Comparison of ENCODE assay signal across 18 cellular contexts in genomic region chr1:206422525-206422924, GRCh38. TPM values are rescaled to one million over a fixed set of nuclear protein-coding genes. Genes with fewer than 3 reads are reported as not detected.
DNase-seq lines count a peak whose midpoint lies in the region; ATAC-seq and TF ChIP-seq lines count a peak whose summit lies in the region.
"Had no signal": no experiment of that assay in that cellular context is flagged by ENCODE, and none has a peak within 500 bp of the region (broad histone marks: within the 10 kb centered on the region; RNA-seq: fewer than 3 reads in every experiment).

No MANE protein-coding gene starts in this region.

- CTCF ChIA-PET in PC-9 (lab: Charles Lee) = no interaction called here

- H3F3A ChIP-seq in PC-9 (ENCODE audit: insufficient read depth, low read depth) = peaks cover 17% of the 10 kb centered on the region; the same call in 1 of the 2 replicates

- no peak overlapping the region for H2AFZ ChIP-seq in PC-9

- DNase-seq in NCI-H1694 (lab: John Stamatoyannopoulos, UW) (peak; percentile 68), PC-9 (no peak), cerebellar cortex (ENCODE audit: low spot score) (peak; percentile 27), superior temporal gyrus (ENCODE audit: extremely low spot score) (peak; percentile 27), activated gamma-delta T cell (lab: John Stamatoyannopoulos, UW) (no peak)
- DNase-seq in stimulated activated CD4-positive, alpha-beta T cell treated with anti-CD3 and anti-CD28 coated beads, Interleukin-4, amount 100 ng/mL, for 1 hour = no peak
- DNase-seq: CD8-positive, alpha-beta memory T cell; COR-L47; DMS 273 treated with DMSO at 0.1 percent for 48 hours; DMS53; DND-41; EL; H9; IMR-90 had no signal

- peaks cover 23% of the 10 kb centered on the region for H3K36me3 ChIP-seq in PC-9 (ENCODE audit: low read depth)

- no peak overlapping the region for H3K4me2 ChIP-seq in PC-9
- H3K4me2 ChIP-seq: BLaER1 treated with 17β-estradiol and CSF1 and Interleukin-3, amounts not matched to agents 10 nM and 100 nM had no signal

- POLR2A ChIA-PET in PC-9 (lab: Charles Lee; ENCODE audit: unreplicated experiment) = no interaction called here

- H3K79me2 ChIP-seq in PC-9 (ENCODE audit: low read depth) = 0 out of 2 replicates have a peak, but pooled peaks cover 4% of the 10 kb centered on the region

- peak overlapping the region; percentile 25 for H3K27ac ChIP-seq in PC-9
- H3K27ac ChIP-seq: BLaER1 treated with 17β-estradiol and CSF1 and Interleukin-3, amounts not matched to agents 10 nM and 100 nM; HL-60 had no signal

- intact Hi-C loops in PC-9 (cut with micrococcal nuclease; ENCODE audit: unreplicated experiment) = no loop called here

- H4K20me1 ChIP-seq in PC-9 (ENCODE audit: insufficient read depth) = no peaks in the 10 kb centered on the region

- H3K27me3 ChIP-seq in PC-9 (ENCODE audit: insufficient read depth, low read depth) = no peaks in the 10 kb centered on the region
- H3K27me3 ChIP-seq: BLaER1 treated with 17β-estradiol and CSF1 and Interleukin-3, amounts not matched to agents 10 nM and 100 nM had no signal

- H3K9me2 ChIP-seq in PC-9 (ENCODE audit: insufficient read depth) = no peaks in the 10 kb centered on the region

- no peaks in the 10 kb centered on the region for H3K9me3 ChIP-seq in PC-9 (ENCODE audit: insufficient read depth, low read depth)
- H3K9me3 ChIP-seq: BLaER1 treated with 17β-estradiol and CSF1 and Interleukin-3, amounts not matched to agents 10 nM and 100 nM had no signal

- H3K4me3 ChIP-seq in PC-9 = no peak overlapping the region
- H3K4me3 ChIP-seq: BLaER1 treated with 17β-estradiol and CSF1 and Interleukin-3, amounts not matched to agents 10 nM and 100 nM; K562 had no signal

- no peak for ATAC-seq in GM19452 (IDR thresholded peaks at IDR 0.05; ENCODE audit: unreplicated experiment)
- ATAC-seq: K562 had no signal

- H3K4me1 ChIP-seq in PC-9 (replicated peaks; ENCODE audit: insufficient read depth) = peaks cover 41% of the 10 kb centered on the region

- BruUV-seq in PC-9 (replicated peaks; lab: Mats Ljungman, UMichigan) = no TSS peak

- no peak for TF ChIP-seq CTCF in PC-9 (conservative IDR thresholded peaks at IDR 0.05)

RNA-seq across cellular contexts. Expression of gene IKBKE, which starts 47.8 kb away (rescaled TPM):
- 12.5 and 12.6 TPM in 2 replicates for total RNA-seq in PC-9 (2021)

Comparison
In these comparisons a context has a peak if more than half of its experiments do, and no peak if none do; other contexts are left out.
1. DNase-seq: peak in NCI-H1694 (single experiment), cerebellar cortex (single experiment) and superior temporal gyrus (single experiment); none in PC-9 (0 of 2), activated gamma-delta T cell (single experiment) and stimulated activated CD4-positive, alpha-beta T cell treated with anti-CD3 and anti-CD28 coated beads, Interleukin-4, amount 100 ng/mL, for 1 hour (single experiment).